24 cellular contexts compared by ENCODE assay signal in the genomic region with DNA sequence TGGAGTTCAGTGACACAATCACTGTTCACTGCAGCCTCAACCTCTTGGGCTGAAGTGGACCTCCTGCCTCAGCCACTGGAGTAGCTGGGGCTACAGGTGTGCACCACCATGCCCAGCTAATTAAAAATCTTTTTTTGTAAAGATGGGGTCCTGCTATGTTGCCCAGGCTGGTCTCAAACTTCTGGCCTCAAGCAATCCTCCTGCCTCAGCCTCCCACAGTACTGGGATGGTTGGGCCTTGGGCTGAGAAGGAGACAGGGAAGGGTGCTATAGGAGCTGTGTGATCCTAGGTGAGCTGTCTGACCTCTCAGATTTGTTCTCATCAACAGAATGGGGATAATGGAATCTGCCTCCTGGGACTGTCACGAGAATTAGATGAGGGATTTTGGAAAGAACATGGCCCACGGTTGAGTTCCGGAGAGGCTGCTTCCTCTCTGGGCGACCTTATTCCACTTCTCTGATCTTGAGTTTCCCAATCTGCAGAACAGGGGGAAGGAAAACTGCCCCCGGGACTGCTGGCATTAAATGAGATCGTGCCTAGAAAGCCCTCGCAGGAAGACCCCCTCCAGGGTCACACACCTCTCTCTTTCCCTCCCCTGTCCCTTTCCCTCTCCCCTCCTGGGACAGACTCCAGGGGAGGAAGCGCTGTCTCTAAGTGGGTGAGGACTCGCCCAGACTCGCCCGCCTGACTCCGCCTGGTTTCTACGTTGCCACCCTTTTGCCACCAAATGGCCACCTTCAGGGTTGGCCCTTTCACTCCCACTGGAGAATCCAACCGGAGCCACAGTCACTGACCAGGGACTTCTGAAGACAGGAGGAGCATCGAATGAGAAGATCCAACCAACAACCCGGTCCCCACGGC. TPM values are rescaled to one million over a fixed set of nuclear protein-coding genes. Genes with fewer than 3 reads are reported as not detected.
DNase-seq lines count a peak whose midpoint lies in the region; ATAC-seq, FAIRE-seq and TF ChIP-seq lines count a peak whose summit lies in the region.
"Had no signal": no experiment of that assay in that cellular context is flagged by ENCODE, and none has a peak within 500 bp of the region (broad histone marks: within the 10 kb centered on the region; RNA-seq: fewer than 3 reads in every experiment).

No MANE protein-coding gene starts in this region.

- H2BK12ac ChIP-seq in neuronal stem cell (ENCODE audit: low read length): no peak overlapping the region

- H2BK15ac ChIP-seq in IMR-90 (ENCODE audit: low read depth, low read length): no peak overlapping the region
- no peak overlapping the region for H2BK15ac ChIP-seq in neuronal stem cell (ENCODE audit: low read length)

- H3K4ac ChIP-seq in IMR-90 (ENCODE audit: low read depth, low read length) (no peak overlapping the region), neuronal stem cell (ENCODE audit: low read length) (no peak overlapping the region)

- peaks cover 24% of the 10 kb centered on the region for H3K4me1 ChIP-seq in IMR-90 (ENCODE audit: control insufficient read depth, insufficient read depth, low read length)
- peaks cover 11 to 15% of the 10 kb centered on the region in 2 donors for H3K4me1 ChIP-seq in neuronal stem cell (ENCODE audit: control insufficient read depth in 2 of 2, insufficient read depth in 1 of 2, low read depth in 1 of 2, low read length in 2 of 2)

- no peak overlapping the region for H3K4me3 Mint-ChIP-seq in activated CD8-positive, alpha-beta T cell treated with anti-CD3 and anti-CD28 coated beads, Interleukin-2, amount 10 ng/mL, durations not matched to agents 7 days and 5 days
- no peak overlapping the region for H3K4me3 Mint-ChIP-seq in activated CD8-positive, alpha-beta T cell treated with anti-CD3 and anti-CD28 coated beads for 36 hours
- H3K4me3 Mint-ChIP-seq: CD4-positive, CD25-positive, alpha-beta regulatory T cell had no signal

- H2BK20ac ChIP-seq in IMR-90 (ENCODE audit: low read depth, low read length): no peak overlapping the region

- POLR2A ChIA-PET in activated CD8-positive, alpha-beta T cell treated with anti-CD3 and anti-CD28 coated beads, Interleukin-2, amount 10 ng/mL, durations not matched to agents 7 days and 5 days (lab: Charles Lee): no interaction called here
- POLR2A ChIA-PET in activated CD8-positive, alpha-beta T cell treated with anti-CD3 and anti-CD28 coated beads for 36 hours (lab: Charles Lee): no interaction called here
- POLR2A ChIA-PET in IMR-90 (lab: Charles Lee; ENCODE audit: unreplicated experiment): no interaction called here

- peaks cover 18% of the 10 kb centered on the region for H3K9me1 ChIP-seq in IMR-90 (ENCODE audit: insufficient read depth, low read length)

- H3K36me3 ChIP-seq in IMR-90 (ENCODE audit: control insufficient read depth, insufficient read depth, low read length) (no peaks in the 10 kb centered on the region), bronchial epithelial cell (ENCODE audit: control insufficient read depth, insufficient read depth, low read length) (no peaks in the 10 kb centered on the region), neuronal stem cell (replicated peaks in 1 of 2; ENCODE audit: control insufficient read depth in 2 of 2, insufficient read depth in 2 of 2, low read length in 2 of 2) (peaks cover 0 to 9% of the 10 kb centered on the region in 2 donors)

- BruUV-seq in IMR-90 (replicated peaks; lab: Mats Ljungman, UMichigan): no TSS peak

- H3K4me2 ChIP-seq in IMR-90 (ENCODE audit: low read depth, low read length): no peak overlapping the region
- H3K4me2 ChIP-seq in neuronal stem cell (ENCODE audit: insufficient read depth, low read length, poor library complexity, severe bottlenecking): no peak overlapping the region
- H3K4me2 ChIP-seq: BLaER1 had no signal

- H3K27me3 ChIP-seq in IMR-90 (ENCODE audit: control insufficient read depth, insufficient read depth, low read length) (peaks cover 14% of the 10 kb centered on the region; the same call in 1 of the 2 replicates), bronchial epithelial cell (ENCODE audit: control insufficient read depth, insufficient read depth, low read length) (peaks cover 8% of the 10 kb centered on the region), neuronal stem cell (ENCODE audit: control insufficient read depth in 3 of 3, insufficient read depth in 3 of 3, low read depth in 1 of 3, low read length in 3 of 3) (no peaks in the 10 kb centered on the region)
- H3K27me3 ChIP-seq: BLaER1, SJSA1 had no signal

- TF ChIP-seq RAD21 in IMR-90 (IDR thresholded peaks at IDR 0.05; ENCODE audit: low read length): no peak

- no peak for DNase-seq in activated CD8-positive, alpha-beta T cell treated with anti-CD3 and anti-CD28 coated beads, Interleukin-2, amount 10 ng/mL, durations not matched to agents 7 days and 5 days
- no peak for DNase-seq in activated CD8-positive, alpha-beta T cell treated with anti-CD3 and anti-CD28 coated beads for 36 hours
- DNase-seq in IMR-90: no peak
- no peak for DNase-seq in bronchial epithelial cell (ENCODE audit: low read depth)
- no peak for DNase-seq in neuronal stem cell (ENCODE audit: low spot score)
- no peak for DNase-seq in activated CD8-positive, alpha-beta memory T cell treated with anti-CD3 and anti-CD28 coated beads for 24 hours
- no peak for DNase-seq in iPS-NIHi7 (ENCODE audit: extremely low spot score)
- DNase-seq: CD4-positive, CD25-positive, alpha-beta regulatory T cell; DMS153; DND-41; NCI-H1092; NCI-H1436; NCI-H187; NCI-H2081 treated with DMSO at 0.1 percent for 48 hours; NCI-H526 treated with DMSO at 0.1 percent for 48 hours; Right ventricle myocardium superior; RPMI8226 had no signal

- peaks cover 10% of the 10 kb centered on the region for H3K4me1 Mint-ChIP-seq in activated CD8-positive, alpha-beta T cell treated with anti-CD3 and anti-CD28 coated beads, Interleukin-2, amount 10 ng/mL, durations not matched to agents 7 days and 5 days (ENCODE audit: low read depth)
- peaks cover 2% of the 10 kb centered on the region for H3K4me1 Mint-ChIP-seq in activated CD8-positive, alpha-beta T cell treated with anti-CD3 and anti-CD28 coated beads for 36 hours (ENCODE audit: low read depth)

- H3K14ac ChIP-seq in IMR-90 (replicated peaks; ENCODE audit: low read depth, low read length) (no peak overlapping the region), neuronal stem cell (ENCODE audit: low read length) (no peak overlapping the region)

- H4K8ac ChIP-seq in IMR-90 (ENCODE audit: low read depth in 2 of 2, low read length in 2 of 2) (no peak overlapping the region), neuronal stem cell (ENCODE audit: low read depth, low read length) (no peak overlapping the region)

- H3K23ac ChIP-seq in IMR-90 (ENCODE audit: low read depth, low read length): no peak overlapping the region
- H3K23ac ChIP-seq in neuronal stem cell (ENCODE audit: low read depth, low read length, poor library complexity): peak overlapping the region; percentile 49

- H4K91ac ChIP-seq in IMR-90 (ENCODE audit: insufficient read depth, low read depth, low read length) (no peak overlapping the region), neuronal stem cell (ENCODE audit: low read depth, low read length, poor library complexity) (no peak overlapping the region)

- no peak for ATAC-seq in activated CD8-positive, alpha-beta T cell treated with anti-CD3 and anti-CD28 coated beads, Interleukin-2, amount 10 ng/mL, durations not matched to agents 7 days and 5 days
- no peak for ATAC-seq in activated CD8-positive, alpha-beta T cell treated with anti-CD3 and anti-CD28 coated beads for 36 hours
- ATAC-seq in IMR-90 (ENCODE audit: low read depth) (no peak), HG03097 (IDR thresholded peaks at IDR 0.05; ENCODE audit: low FRiP score, unreplicated experiment) (no peak)
- ATAC-seq: HCT116 had no signal

- in situ Hi-C loops in IMR-90 (cut with MboI; ENCODE audit: low sequenced_read_pairs): no loop called here

- H4K5ac ChIP-seq in IMR-90 (ENCODE audit: low read depth, low read length): no peak overlapping the region

- H3K79me1 ChIP-seq in IMR-90 (ENCODE audit: low read depth in 1 of 2, low read length in 2 of 2) (peaks cover 0 to 12% of the 10 kb centered on the region in 2 experiments; a peak in 1 of 4 replicates), neuronal stem cell (ENCODE audit: low read depth, low read length) (no peaks in the 10 kb centered on the region)

- H3K9me3 ChIP-seq in IMR-90 (ENCODE audit: control insufficient read depth, insufficient read depth, low read length) (no peaks in the 10 kb centered on the region), neuronal stem cell (replicated peaks in 1 of 2; ENCODE audit: control insufficient read depth in 2 of 2, insufficient read depth in 1 of 2, low read depth in 1 of 2, low read length in 2 of 2) (peaks cover 0 to 2% of the 10 kb centered on the region in 2 donors)
- H3K9me3 ChIP-seq: BLaER1, SJSA1 had no signal

- H3K27ac ChIP-seq in IMR-90 (ENCODE audit: insufficient read depth, low read length): no peak overlapping the region
- no peak overlapping the region for H3K27ac ChIP-seq in neuronal stem cell (replicated peaks; ENCODE audit: low read length)
- H3K27ac ChIP-seq: BLaER1, HL-60, SJSA1 had no signal

- WGBS in IMR-90 (ENCODE audit: extremely low coverage in 2 of 2, insufficient read length in 1 of 2), 2 experiments: 87% methylated on average over 3 of the region's 17 CpGs; no CpG with 5 or more reads in 1 of the 2 experiments
- no CpG with 5 or more reads among the region's 17 CpGs for WGBS in neuronal stem cell (ENCODE audit: extremely low coverage in 2 of 2, insufficient read length in 2 of 2, insufficient replicate concordance in 1 of 2), 2 donors

- CTCF ChIA-PET in activated CD8-positive, alpha-beta T cell treated with anti-CD3 and anti-CD28 coated beads, Interleukin-2, amount 10 ng/mL, durations not matched to agents 7 days and 5 days (lab: Charles Lee): no interaction called here
- CTCF ChIA-PET in activated CD8-positive, alpha-beta T cell treated with anti-CD3 and anti-CD28 coated beads for 36 hours (lab: Charles Lee): no interaction called here
- CTCF ChIA-PET in IMR-90 (lab: Yijun Ruan, JAX): no interaction called here

- H3K27ac Mint-ChIP-seq in activated CD8-positive, alpha-beta T cell treated with anti-CD3 and anti-CD28 coated beads, Interleukin-2, amount 10 ng/mL, durations not matched to agents 7 days and 5 days: peak overlapping the region; percentile 39
- H3K27ac Mint-ChIP-seq in activated CD8-positive, alpha-beta T cell treated with anti-CD3 and anti-CD28 coated beads for 36 hours: no peak overlapping the region
- H3K27ac Mint-ChIP-seq: CD4-positive, CD25-positive, alpha-beta regulatory T cell had no signal

- dilution Hi-C loops in IMR-90 (cut with HindIII; ENCODE audit: low sequenced_read_pairs, unreplicated experiment): no loop called here

- H2AFZ ChIP-seq in IMR-90 (replicated peaks; ENCODE audit: low read length, poor library complexity) (peak overlapping the region; percentile 14), neuronal stem cell (ENCODE audit: low read length) (no peak overlapping the region)

- H2BK5ac ChIP-seq in IMR-90 (ENCODE audit: low read depth, low read length, poor library complexity, severe bottlenecking) (no peak overlapping the region), neuronal stem cell (ENCODE audit: low read length) (peak overlapping the region; percentile 29)

- H3K27me3 Mint-ChIP-seq in activated CD8-positive, alpha-beta T cell treated with anti-CD3 and anti-CD28 coated beads, Interleukin-2, amount 10 ng/mL, durations not matched to agents 7 days and 5 days (ENCODE audit: low read depth): no peaks in the 10 kb centered on the region
- H3K27me3 Mint-ChIP-seq in activated CD8-positive, alpha-beta T cell treated with anti-CD3 and anti-CD28 coated beads for 36 hours: no peaks in the 10 kb centered on the region
- H3K27me3 Mint-ChIP-seq: CD4-positive, CD25-positive, alpha-beta regulatory T cell had no signal

- TF ChIP-seq POLR2A in IMR-90 (IDR thresholded peaks at IDR 0.05; ENCODE audit: low read depth, low read length): no peak

- TF ChIP-seq CTCF in activated CD8-positive, alpha-beta T cell treated with anti-CD3 and anti-CD28 coated beads for 36 hours (IDR thresholded peaks at IDR 0.05): no peak
- no peak for TF ChIP-seq CTCF in IMR-90 (conservative IDR thresholded peaks at IDR 0.05; ENCODE audit: low read depth, low read length)
- no peak for TF ChIP-seq CTCF in bronchial epithelial cell (IDR thresholded peaks at IDR 0.05; ENCODE audit: insufficient read depth, low read length, severe bottlenecking)

- H2AK5ac ChIP-seq in IMR-90 (ENCODE audit: low read depth, low read length): peak overlapping the region; percentile 64; the same call in 1 of the 2 replicates
- no peak overlapping the region for H2AK5ac ChIP-seq in neuronal stem cell (ENCODE audit: low read depth, low read length)

- FAIRE-seq in bronchial epithelial cell (lab: Jason Lieb, UNC): peak; percentile 66
- FAIRE-seq: A204.1, GM12892 had no signal

- H2AK9ac ChIP-seq in IMR-90 (replicated peaks; ENCODE audit: low read depth, low read length, poor library complexity): no peak overlapping the region

- H2BK120ac ChIP-seq in IMR-90 (ENCODE audit: low read depth, low read length) (no peak overlapping the region), neuronal stem cell (ENCODE audit: low read depth, low read length) (no peak overlapping the region)

- H3K18ac ChIP-seq in IMR-90 (ENCODE audit: low read depth, low read length) (no peak overlapping the region), neuronal stem cell (ENCODE audit: low read length) (peak overlapping the region; percentile 77)

- intact Hi-C loops in activated CD8-positive, alpha-beta T cell treated with anti-CD3 and anti-CD28 coated beads for 36 hours (cut with micrococcal nuclease): no loop called here
- intact Hi-C loops in IMR-90 (cut with micrococcal nuclease): loop anchor here (5.0 kb wide), 1 partner anchor 117 kb away; no protein-coding TSS in a partner anchor

- no peak overlapping the region for H3K56ac ChIP-seq in IMR-90 (ENCODE audit: extremely low read depth, insufficient read depth, low read length)

- peaks cover 27% of the 10 kb centered on the region for H3K36me3 Mint-ChIP-seq in activated CD8-positive, alpha-beta T cell treated with anti-CD3 and anti-CD28 coated beads, Interleukin-2, amount 10 ng/mL, durations not matched to agents 7 days and 5 days (ENCODE audit: low read depth)
- H3K36me3 Mint-ChIP-seq in activated CD8-positive, alpha-beta T cell treated with anti-CD3 and anti-CD28 coated beads for 36 hours (ENCODE audit: low read depth): peaks cover 17% of the 10 kb centered on the region

- no peaks in the 10 kb centered on the region for H3K9me3 Mint-ChIP-seq in activated CD8-positive, alpha-beta T cell treated with anti-CD3 and anti-CD28 coated beads, Interleukin-2, amount 10 ng/mL, durations not matched to agents 7 days and 5 days (ENCODE audit: insufficient read depth)
- H3K9me3 Mint-ChIP-seq in activated CD8-positive, alpha-beta T cell treated with anti-CD3 and anti-CD28 coated beads for 36 hours: no peaks in the 10 kb centered on the region
- H3K9me3 Mint-ChIP-seq: CD4-positive, CD25-positive, alpha-beta regulatory T cell had no signal

- H3K9ac ChIP-seq in IMR-90 (ENCODE audit: low read depth, low read length): no peak overlapping the region
- no peak overlapping the region for H3K9ac ChIP-seq in neuronal stem cell (ENCODE audit: low read depth, low read length, poor library complexity)
- H3K9ac ChIP-seq: BLaER1 had no signal

- H3K4me3 ChIP-seq in IMR-90 (ENCODE audit: insufficient read depth, low read depth, low read length) (no peak overlapping the region), bronchial epithelial cell (ENCODE audit: low read depth, low read length) (no peak overlapping the region), neuronal stem cell (ENCODE audit: low read length in 2 of 2) (no peak overlapping the region)
- H3K4me3 ChIP-seq: BLaER1, SJSA1 had no signal

- no peaks in the 10 kb centered on the region for H4K20me1 ChIP-seq in IMR-90 (ENCODE audit: insufficient read depth, low read length)
- H4K20me1 ChIP-seq: BLaER1 had no signal

RNA-seq across cellular contexts. Expression of a gene that starts 50.1 kb away (rescaled TPM):
- total RNA-seq in activated CD8-positive, alpha-beta T cell treated with anti-CD3 and anti-CD28 coated beads, Interleukin-2, amount 10 ng/mL, durations not matched to agents 7 days and 5 days: 100 to 1,000 TPM; 275 to 287 TPM
- 100 to 1,000 TPM; 318 to 319 TPM for total RNA-seq in activated CD8-positive, alpha-beta T cell treated with anti-CD3 and anti-CD28 coated beads for 36 hours
- total RNA-seq in IMR-90 (2012; rRNA removed) (53.6 and 58.6 TPM in 2 replicates), bronchial epithelial cell (6.6 and 6.7 TPM in 2 replicates)
- polyA plus RNA-seq in IMR-90 (2012; rRNA removed): 43.0 and 44.3 TPM in 2 replicates
- 24.6 and 31.4 TPM in 2 replicates for polyA plus RNA-seq in IMR-90 (2012; cell fraction: cytosol; rRNA removed)
- polyA plus RNA-seq in IMR-90 (2012; cell fraction: nucleus; rRNA removed; ENCODE audit: low replicate concordance): 29.3 and 58.8 TPM in 2 replicates
- polyA plus RNA-seq in neuronal stem cell (2013, experiment 1 of 2): 43.8 TPM
- 41.6 TPM for polyA plus RNA-seq in neuronal stem cell (2013, experiment 2 of 2)
